17 cellular contexts compared by ENCODE assay signal in genomic region chr13:29878101-29878500, GRCh38.
"Had no signal": no experiment of that assay in that cellular context is flagged by ENCODE, and none has a peak within 500 bp of the region (broad histone marks: within the 10 kb centered on the region; RNA-seq: fewer than 3 reads in every experiment).

No MANE protein-coding gene starts in this region.

- ATAC-seq: lower lobe of right lung; naive thymus-derived CD4-positive, alpha-beta T cell; T-helper 17 cell had no signal

- H3K27ac ChIP-seq: esophagus muscularis mucosa, lower lobe of right lung, neutrophil, parathyroid adenoma, tibial artery, vagina had no signal

- H3K36me3 Mint-ChIP-seq: naive thymus-derived CD4-positive, alpha-beta T cell had no signal

- H3K36me3 ChIP-seq: esophagus muscularis mucosa, lower lobe of right lung, neutrophil, tibial artery, vagina had no signal

- DNase-seq: activated CD4-positive, alpha-beta T cell treated with anti-CD3 and anti-CD28 coated beads, Interleukin-2, amount 50 U/mL, for 1 hour; activated naive CD4-positive, alpha-beta T cell treated with Interleukin-2 at 50 U/mL for 16 hours; activated T-cell treated with anti-CD3 and anti-CD28 coated beads for 4 hours; foreskin fibroblast; glutamatergic neuron; lower lobe of right lung; naive thymus-derived CD4-positive, alpha-beta T cell; stimulated activated CD4-positive, alpha-beta T cell treated with anti-CD3 and anti-CD28 coated beads, Interleukin-2, amount 100 ng/mL, for 48 hours; stimulated activated naive CD4-positive, alpha-beta T cell; T-helper 17 cell; tibial artery had no signal

- H3K27me3 ChIP-seq: esophagus muscularis mucosa, vagina had no signal

- H3K4me3 Mint-ChIP-seq: naive thymus-derived CD4-positive, alpha-beta T cell; T-helper 17 cell had no signal

- H3K4me3 ChIP-seq: esophagus muscularis mucosa, lower lobe of right lung, tibial artery, vagina had no signal

- H3K4me1 ChIP-seq: esophagus muscularis mucosa, lower lobe of right lung, parathyroid adenoma, tibial artery, vagina had no signal

- H3K9me3 Mint-ChIP-seq: naive thymus-derived CD4-positive, alpha-beta T cell had no signal

- H3K9ac ChIP-seq: parathyroid adenoma had no signal

- H3K9me3 ChIP-seq: esophagus muscularis mucosa, lower lobe of right lung, neutrophil, tibial artery, vagina had no signal

- FAIRE-seq: astrocyte, TTC549 had no signal

- H3K27ac Mint-ChIP-seq: naive thymus-derived CD4-positive, alpha-beta T cell; T-helper 17 cell had no signal
